ENCODE assay signal across 37 cellular contexts in the genomic region with DNA sequence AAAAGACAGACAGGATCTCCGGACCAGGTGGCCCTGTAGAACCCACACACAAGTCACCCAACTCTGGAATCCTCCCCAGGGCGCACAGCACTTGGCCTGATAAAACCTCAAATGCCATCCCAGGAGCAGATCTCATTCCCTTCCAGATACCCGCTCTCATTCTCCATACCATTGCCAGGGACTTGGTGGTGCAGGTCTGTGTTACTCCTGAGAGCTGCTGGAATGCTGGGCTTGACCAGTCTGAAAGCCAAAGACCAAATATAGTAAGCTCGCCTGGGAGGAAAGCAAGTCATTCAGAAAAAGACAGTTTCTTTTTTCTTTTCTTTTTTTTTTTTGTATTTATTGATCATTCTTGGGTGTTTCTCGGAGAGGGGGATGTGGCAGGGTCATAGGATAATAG. TPM values are rescaled to one million over a fixed set of nuclear protein-coding genes. Genes with fewer than 3 reads are reported as not detected.
"Had no signal": no experiment of that assay in that cellular context is flagged by ENCODE, and none has a peak within 500 bp of the region (broad histone marks: within the 10 kb centered on the region; RNA-seq: fewer than 3 reads in every experiment).

No MANE protein-coding gene starts in this region.

- H3K27me3 Mint-ChIP-seq: activated CD4-positive, alpha-beta memory T cell treated with anti-CD3 and anti-CD28 coated beads for 36 hours; activated CD4-positive, alpha-beta T cell treated with anti-CD3 and anti-CD28 coated beads for 36 hours; activated CD4-positive, alpha-beta T cell treated with anti-CD3 and anti-CD28 coated beads, Interleukin-2, amount 10 ng/mL, durations not matched to agents 24 days and 14 days; activated CD8-positive, alpha-beta memory T cell treated with anti-CD3 and anti-CD28 coated beads, Interleukin-2, amount 10 ng/mL, durations not matched to agents 7 days and 5 days; activated naive CD4-positive, alpha-beta T cell treated with anti-CD3 and anti-CD28 coated beads, Interleukin-2, amount 50 U/mL, for 24 hours; activated naive CD8-positive, alpha-beta T cell treated with anti-CD3 and anti-CD28 coated beads for 36 hours; activated naive CD8-positive, alpha-beta T cell treated with anti-CD3 and anti-CD28 coated beads, Interleukin-2, amount 50 U/mL, for 24 hours; T-helper 17 cell had no signal

- H3K9me3 ChIP-seq: adrenal gland, body of pancreas, esophagus squamous epithelium, gastroesophageal sphincter had no signal

- H3K4me3 ChIP-seq: adrenal gland, body of pancreas, esophagus squamous epithelium, gastroesophageal sphincter had no signal

- H3K27ac ChIP-seq: adrenal gland, body of pancreas, epithelial cell of prostate, esophagus squamous epithelium, gastroesophageal sphincter had no signal

- H3K4me3 Mint-ChIP-seq: activated CD4-positive, alpha-beta memory T cell treated with anti-CD3 and anti-CD28 coated beads for 36 hours; activated CD4-positive, alpha-beta T cell treated with anti-CD3 and anti-CD28 coated beads for 36 hours; activated CD4-positive, alpha-beta T cell treated with anti-CD3 and anti-CD28 coated beads, Interleukin-2, amount 10 ng/mL, durations not matched to agents 24 days and 14 days; activated CD8-positive, alpha-beta memory T cell treated with anti-CD3 and anti-CD28 coated beads, Interleukin-2, amount 10 ng/mL, durations not matched to agents 7 days and 5 days; activated CD8-positive, alpha-beta T cell treated with anti-CD3 and anti-CD28 coated beads, Interleukin-2, amount 10 ng/mL, durations not matched to agents 7 days and 5 days; activated naive CD4-positive, alpha-beta T cell treated with anti-CD3 and anti-CD28 coated beads for 36 hours; activated naive CD4-positive, alpha-beta T cell treated with anti-CD3 and anti-CD28 coated beads, Interleukin-2, amount 50 U/mL, for 24 hours; activated naive CD8-positive, alpha-beta T cell treated with anti-CD3 and anti-CD28 coated beads for 36 hours; activated naive CD8-positive, alpha-beta T cell treated with anti-CD3 and anti-CD28 coated beads, Interleukin-2, amount 50 U/mL, for 24 hours; activated T-helper 1 cell treated with anti-CD3 and anti-CD28 coated beads, Interleukin-12 subunit alpha, Interleukin-12 subunit beta, Interleukin-2, Interleukin-4 antibody, amounts not matched to agents 30 ng/mL and 10 ng/mL and 1 ng/mL, durations not matched to agents 14 hours and 24 hours and 36 hours; T-helper 17 cell; T-helper 2 cell treated with Interferon-gamma antibody and Interleukin-4, amounts not matched to agents 5 μg/mL and 100 μg/mL, for 36 hours had no signal

- H3K9me3 Mint-ChIP-seq: activated CD4-positive, alpha-beta memory T cell treated with anti-CD3 and anti-CD28 coated beads for 36 hours; activated CD4-positive, alpha-beta T cell treated with anti-CD3 and anti-CD28 coated beads, Interleukin-2, amount 10 ng/mL, durations not matched to agents 24 days and 14 days; activated naive CD4-positive, alpha-beta T cell treated with anti-CD3 and anti-CD28 coated beads for 36 hours; activated naive CD4-positive, alpha-beta T cell treated with anti-CD3 and anti-CD28 coated beads, Interleukin-2, amount 50 U/mL, for 24 hours; activated naive CD8-positive, alpha-beta T cell treated with anti-CD3 and anti-CD28 coated beads for 36 hours; activated naive CD8-positive, alpha-beta T cell treated with anti-CD3 and anti-CD28 coated beads, Interleukin-2, amount 50 U/mL, for 24 hours; activated T-helper 1 cell treated with anti-CD3 and anti-CD28 coated beads, Interleukin-12 subunit alpha, Interleukin-12 subunit beta, Interleukin-2, Interleukin-4 antibody, amounts not matched to agents 30 ng/mL and 10 ng/mL and 1 ng/mL, durations not matched to agents 14 hours and 24 hours and 36 hours; activated T-helper 2 cell treated with anti-CD3 and anti-CD28 coated beads, Interferon-gamma antibody, Interleukin-2, Interleukin-4, amounts not matched to agents 10 μg/mL and 5 μg/mL and 100 μg/mL, durations not matched to agents 14 hours and 24 hours and 36 hours; T-helper 2 cell treated with Interferon-gamma antibody and Interleukin-4, amounts not matched to agents 5 μg/mL and 100 μg/mL, for 36 hours had no signal

- H3K27ac Mint-ChIP-seq: activated CD4-positive, alpha-beta memory T cell treated with anti-CD3 and anti-CD28 coated beads for 36 hours; activated CD4-positive, alpha-beta T cell treated with anti-CD3 and anti-CD28 coated beads for 36 hours; activated CD4-positive, alpha-beta T cell treated with anti-CD3 and anti-CD28 coated beads, Interleukin-2, amount 10 ng/mL, durations not matched to agents 24 days and 14 days; activated CD8-positive, alpha-beta memory T cell treated with anti-CD3 and anti-CD28 coated beads, Interleukin-2, amount 10 ng/mL, durations not matched to agents 7 days and 5 days; activated CD8-positive, alpha-beta T cell treated with anti-CD3 and anti-CD28 coated beads, Interleukin-2, amount 10 ng/mL, durations not matched to agents 7 days and 5 days; activated naive CD4-positive, alpha-beta T cell treated with anti-CD3 and anti-CD28 coated beads for 36 hours; activated naive CD4-positive, alpha-beta T cell treated with anti-CD3 and anti-CD28 coated beads, Interleukin-2, amount 50 U/mL, for 24 hours; activated naive CD8-positive, alpha-beta T cell treated with anti-CD3 and anti-CD28 coated beads for 36 hours; activated naive CD8-positive, alpha-beta T cell treated with anti-CD3 and anti-CD28 coated beads, Interleukin-2, amount 50 U/mL, for 24 hours; activated T-helper 1 cell treated with anti-CD3 and anti-CD28 coated beads, Interleukin-12 subunit alpha, Interleukin-12 subunit beta, Interleukin-2, Interleukin-4 antibody, amounts not matched to agents 30 ng/mL and 10 ng/mL and 1 ng/mL, durations not matched to agents 14 hours and 24 hours and 36 hours; activated T-helper 2 cell treated with anti-CD3 and anti-CD28 coated beads, Interferon-gamma antibody, Interleukin-2, Interleukin-4, amounts not matched to agents 10 μg/mL and 5 μg/mL and 100 μg/mL, durations not matched to agents 14 hours and 24 hours and 36 hours; T-helper 2 cell treated with Interferon-gamma antibody and Interleukin-4, amounts not matched to agents 5 μg/mL and 100 μg/mL, for 36 hours had no signal

- H3K4me1 Mint-ChIP-seq: activated CD4-positive, alpha-beta T cell treated with anti-CD3 and anti-CD28 coated beads for 36 hours; activated naive CD4-positive, alpha-beta T cell treated with anti-CD3 and anti-CD28 coated beads, Interleukin-2, amount 50 U/mL, for 24 hours; activated naive CD8-positive, alpha-beta T cell treated with anti-CD3 and anti-CD28 coated beads for 36 hours; activated naive CD8-positive, alpha-beta T cell treated with anti-CD3 and anti-CD28 coated beads, Interleukin-2, amount 50 U/mL, for 24 hours had no signal

- ATAC-seq: activated CD4-positive, alpha-beta T cell treated with anti-CD3 and anti-CD28 coated beads for 36 hours; activated CD8-positive, alpha-beta memory T cell treated with anti-CD3 and anti-CD28 coated beads, Interleukin-2, amount 10 ng/mL, durations not matched to agents 7 days and 5 days; activated CD8-positive, alpha-beta T cell treated with anti-CD3 and anti-CD28 coated beads, Interleukin-2, amount 10 ng/mL, durations not matched to agents 7 days and 5 days; activated naive CD8-positive, alpha-beta T cell treated with anti-CD3 and anti-CD28 coated beads, Interleukin-2, amount 50 U/mL, for 24 hours; body of pancreas; gastroesophageal sphincter; T-helper 17 cell had no signal

- H3K4me1 ChIP-seq: adrenal gland, body of pancreas, esophagus squamous epithelium, gastroesophageal sphincter had no signal

- H3K27me3 ChIP-seq: adrenal gland, body of pancreas, esophagus squamous epithelium, gastroesophageal sphincter had no signal

- DNase-seq: activated CD4-positive, alpha-beta memory T cell treated with anti-CD3 and anti-CD28 coated beads for 36 hours; activated CD4-positive, alpha-beta T cell treated with anti-CD3 and anti-CD28 coated beads for 36 hours; activated CD4-positive, alpha-beta T cell treated with anti-CD3 and anti-CD28 coated beads, Interleukin-2, amount 10 ng/mL, durations not matched to agents 24 days and 14 days; activated CD4-positive, CD25-positive, alpha-beta regulatory T cell; activated CD4-positive, CD25-positive, alpha-beta regulatory T cell treated with anti-CD3 and anti-CD28 coated beads, Interleukin-2, amount 50 U/mL, for 72 hours; activated CD8-positive, alpha-beta memory T cell treated with anti-CD3 and anti-CD28 coated beads, Interleukin-2, amount 10 ng/mL, durations not matched to agents 7 days and 5 days; activated CD8-positive, alpha-beta memory T cell treated with anti-CD3 and anti-CD28 coated beads, Interleukin-2, amount 50 U/mL, for 4 hours; activated CD8-positive, alpha-beta T cell treated with anti-CD3 and anti-CD28 coated beads, Interleukin-2, amount 10 ng/mL, durations not matched to agents 7 days and 5 days; activated effector memory CD4-positive, alpha-beta T cell treated with anti-CD3 and anti-CD28 coated beads, Interleukin-2, amount 50 U/mL, for 16 hours; activated naive CD4-positive, alpha-beta T cell treated with anti-CD3 and anti-CD28 coated beads for 36 hours; activated naive CD8-positive, alpha-beta T cell treated with anti-CD3 and anti-CD28 coated beads for 36 hours; activated naive CD8-positive, alpha-beta T cell treated with anti-CD3 and anti-CD28 coated beads, Interleukin-2, amount 50 U/mL, for 24 hours; activated T-cell treated with anti-CD3 and anti-CD28 coated beads, Interleukin-2, amount 50 U/mL, for 1 hour; activated T-cell treated with anti-CD3 and anti-CD28 coated beads, Interleukin-2, amount 50 U/mL, for 48 hours; aorta; body of pancreas; caudate nucleus; effector CD8-positive, alpha-beta T cell; esophagus squamous epithelium; foreskin melanocyte; T-helper 1 cell; T-helper 17 cell had no signal

RNA-seq across cellular contexts. Expression of gene EPX, which starts 15.8 kb away (rescaled TPM):
- total RNA-seq: activated CD4-positive, alpha-beta memory T cell treated with anti-CD3 and anti-CD28 coated beads for 36 hours; activated CD4-positive, alpha-beta T cell treated with anti-CD3 and anti-CD28 coated beads for 36 hours; activated CD4-positive, alpha-beta T cell treated with anti-CD3 and anti-CD28 coated beads, Interleukin-2, amount 10 ng/mL, durations not matched to agents 24 days and 14 days; activated CD8-positive, alpha-beta memory T cell treated with anti-CD3 and anti-CD28 coated beads for 36 hours; activated CD8-positive, alpha-beta memory T cell treated with anti-CD3 and anti-CD28 coated beads, Interleukin-2, amount 10 ng/mL, durations not matched to agents 7 days and 5 days; activated CD8-positive, alpha-beta T cell treated with anti-CD3 and anti-CD28 coated beads, Interleukin-2, amount 10 ng/mL, durations not matched to agents 7 days and 5 days; activated naive CD4-positive, alpha-beta T cell treated with anti-CD3 and anti-CD28 coated beads for 36 hours; activated naive CD8-positive, alpha-beta T cell treated with anti-CD3 and anti-CD28 coated beads for 36 hours; activated T-helper 1 cell treated with anti-CD3 and anti-CD28 coated beads, Interleukin-12 subunit alpha, Interleukin-12 subunit beta, Interleukin-2, Interleukin-4 antibody, amounts not matched to agents 30 ng/mL and 10 ng/mL and 1 ng/mL, durations not matched to agents 14 hours and 24 hours and 36 hours; activated T-helper 2 cell treated with anti-CD3 and anti-CD28 coated beads, Interferon-gamma antibody, Interleukin-2, Interleukin-4, amounts not matched to agents 10 μg/mL and 5 μg/mL and 100 μg/mL, durations not matched to agents 14 hours and 24 hours and 36 hours; adrenal gland; aorta; body of pancreas; chondrocyte; dermis microvascular lymphatic vessel endothelial cell; endothelial cell of umbilical vein; esophagus squamous epithelium; fibroblast of lung; fibroblast of villous mesenchyme; gastroesophageal sphincter; glomerular endothelial cell; T-helper 17 cell had no signal
- polyA plus RNA-seq: adrenal gland, aorta, endothelial cell of umbilical vein, esophagus, fibroblast of lung had no signal

RNA-seq across cellular contexts. Expression of gene LPO, which starts 30.0 kb away (rescaled TPM):
- total RNA-seq: activated CD4-positive, alpha-beta memory T cell treated with anti-CD3 and anti-CD28 coated beads for 36 hours; activated CD4-positive, alpha-beta T cell treated with anti-CD3 and anti-CD28 coated beads, Interleukin-2, amount 10 ng/mL, durations not matched to agents 24 days and 14 days; activated CD8-positive, alpha-beta memory T cell treated with anti-CD3 and anti-CD28 coated beads for 36 hours; activated CD8-positive, alpha-beta memory T cell treated with anti-CD3 and anti-CD28 coated beads, Interleukin-2, amount 10 ng/mL, durations not matched to agents 7 days and 5 days; activated CD8-positive, alpha-beta T cell treated with anti-CD3 and anti-CD28 coated beads, Interleukin-2, amount 10 ng/mL, durations not matched to agents 7 days and 5 days; activated naive CD4-positive, alpha-beta T cell treated with anti-CD3 and anti-CD28 coated beads for 36 hours; activated naive CD8-positive, alpha-beta T cell treated with anti-CD3 and anti-CD28 coated beads for 36 hours; activated T-helper 1 cell treated with anti-CD3 and anti-CD28 coated beads, Interleukin-12 subunit alpha, Interleukin-12 subunit beta, Interleukin-2, Interleukin-4 antibody, amounts not matched to agents 30 ng/mL and 10 ng/mL and 1 ng/mL, durations not matched to agents 14 hours and 24 hours and 36 hours; activated T-helper 2 cell treated with anti-CD3 and anti-CD28 coated beads, Interferon-gamma antibody, Interleukin-2, Interleukin-4, amounts not matched to agents 10 μg/mL and 5 μg/mL and 100 μg/mL, durations not matched to agents 14 hours and 24 hours and 36 hours; adrenal gland; aorta; body of pancreas; chondrocyte; dermis microvascular lymphatic vessel endothelial cell; endothelial cell of umbilical vein; fibroblast of lung; fibroblast of villous mesenchyme; glomerular endothelial cell had no signal
- polyA plus RNA-seq: aorta, endothelial cell of umbilical vein, esophagus, fibroblast of lung had no signal

RNA-seq across cellular contexts. Expression of gene OR4D2, which starts 41.6 kb away (rescaled TPM):
- total RNA-seq: activated CD4-positive, alpha-beta memory T cell treated with anti-CD3 and anti-CD28 coated beads for 36 hours; activated CD4-positive, alpha-beta T cell treated with anti-CD3 and anti-CD28 coated beads for 36 hours; activated CD4-positive, alpha-beta T cell treated with anti-CD3 and anti-CD28 coated beads, Interleukin-2, amount 10 ng/mL, durations not matched to agents 24 days and 14 days; activated CD8-positive, alpha-beta memory T cell treated with anti-CD3 and anti-CD28 coated beads for 36 hours; activated CD8-positive, alpha-beta memory T cell treated with anti-CD3 and anti-CD28 coated beads, Interleukin-2, amount 10 ng/mL, durations not matched to agents 7 days and 5 days; activated CD8-positive, alpha-beta T cell treated with anti-CD3 and anti-CD28 coated beads, Interleukin-2, amount 10 ng/mL, durations not matched to agents 7 days and 5 days; activated naive CD4-positive, alpha-beta T cell treated with anti-CD3 and anti-CD28 coated beads for 36 hours; activated naive CD8-positive, alpha-beta T cell treated with anti-CD3 and anti-CD28 coated beads for 36 hours; activated T-helper 1 cell treated with anti-CD3 and anti-CD28 coated beads, Interleukin-12 subunit alpha, Interleukin-12 subunit beta, Interleukin-2, Interleukin-4 antibody, amounts not matched to agents 30 ng/mL and 10 ng/mL and 1 ng/mL, durations not matched to agents 14 hours and 24 hours and 36 hours; activated T-helper 2 cell treated with anti-CD3 and anti-CD28 coated beads, Interferon-gamma antibody, Interleukin-2, Interleukin-4, amounts not matched to agents 10 μg/mL and 5 μg/mL and 100 μg/mL, durations not matched to agents 14 hours and 24 hours and 36 hours; adrenal gland; aorta; body of pancreas; chondrocyte; dermis microvascular lymphatic vessel endothelial cell; endothelial cell of umbilical vein; esophagus squamous epithelium; fibroblast of lung; fibroblast of villous mesenchyme; gastroesophageal sphincter; glomerular endothelial cell; T-helper 17 cell had no signal
- polyA plus RNA-seq: adrenal gland, aorta, endothelial cell of umbilical vein, esophagus, fibroblast of lung had no signal
